16 cellular contexts compared by ENCODE assay signal in the genomic region with DNA sequence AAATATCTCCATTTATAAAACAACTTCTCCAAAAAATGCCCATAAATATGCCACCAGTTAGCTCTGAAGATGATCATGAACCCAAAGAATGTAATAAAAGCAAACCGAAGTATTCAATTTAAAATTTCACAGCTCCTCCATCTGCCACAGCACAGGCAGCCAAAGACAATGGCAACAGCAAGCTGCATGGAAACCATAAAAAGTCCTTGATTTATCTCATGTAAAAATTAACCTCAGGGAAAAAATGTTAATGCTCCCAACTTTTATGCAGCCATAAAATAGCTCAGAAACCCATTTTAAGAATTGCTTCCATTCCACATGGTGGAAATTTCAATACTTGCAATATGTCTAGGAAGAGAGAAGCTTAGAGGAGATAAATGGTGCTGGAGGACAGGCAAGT.
DNase-seq lines count a peak whose midpoint lies in the region; ATAC-seq lines count a peak whose summit lies in the region.
"Had no signal": no experiment of that assay in that cellular context is flagged by ENCODE, and none has a peak within 500 bp of the region (broad histone marks: within the 10 kb centered on the region; RNA-seq: fewer than 3 reads in every experiment).

No MANE protein-coding gene starts in this region.

- no peak for ATAC-seq in HG02642 (IDR thresholded peaks at IDR 0.05; ENCODE audit: poor library complexity, unreplicated experiment)
- ATAC-seq: CD8-positive, alpha-beta T cell had no signal

- DNase-seq in Ammon's horn (ENCODE audit: low spot score) (peak; percentile 2), EH (ENCODE audit: low read depth) (peak; percentile 63), HUDEP-2 (lab: John Stamatoyannopoulos, UW; ENCODE audit: unreplicated experiment in 76 of 76) (no peak)
- no peak for DNase-seq in stimulated activated CD4-positive, alpha-beta T cell treated with anti-CD3 and anti-CD28 coated beads, Interleukin-12 subunit alpha, Interleukin-12 subunit beta, amount 100 ng/mL, for 4 hours
- DNase-seq: 8988T; ACHN; AML-193; BE2C; Caco-2; Calu3; CD4-positive, alpha-beta T cell; CD8-positive, alpha-beta T cell; DMS79 treated with DMSO at 0.1 percent for 48 hours; EL; GDM1 had no signal

Comparison
In these comparisons a context has a peak if more than half of its experiments do, and no peak if none do; other contexts are left out.
1. DNase-seq: peak in Ammon's horn (single experiment) and EH (single experiment); none in stimulated activated CD4-positive, alpha-beta T cell treated with anti-CD3 and anti-CD28 coated beads, Interleukin-12 subunit alpha, Interleukin-12 subunit beta, amount 100 ng/mL, for 4 hours (single experiment) and HUDEP-2 (0 of 76).